2 cellular contexts compared by ENCODE assay signal in the genomic region with DNA sequence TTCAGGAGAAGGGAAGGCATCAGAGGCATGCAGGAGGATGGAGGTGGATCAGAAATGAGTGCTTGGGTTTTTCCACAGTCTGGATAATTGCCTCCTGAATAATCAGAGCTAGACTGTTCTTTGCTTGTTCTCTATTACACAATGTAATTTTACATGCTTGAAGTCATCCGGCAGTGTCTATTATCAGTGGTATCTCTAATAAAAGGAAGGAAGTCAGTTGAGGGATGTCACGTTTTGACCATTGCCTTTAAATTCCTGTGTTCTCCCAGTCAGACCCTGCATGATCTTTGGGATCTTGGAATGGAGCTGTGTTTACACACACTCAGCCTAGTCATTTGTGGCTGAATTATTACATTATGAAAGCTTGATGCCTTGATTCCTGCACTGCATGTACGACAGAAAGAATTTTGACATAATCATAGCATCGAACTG.
A peak's percentile ranks its signal among the peaks of the same experiment; 100 is the strongest.
TF ChIP-seq lines count a peak whose summit lies in the region.

No MANE protein-coding gene starts in this region.

TF ChIP-seq in liver, 16 proteins besides CTCF, POLR2A, EP300 and RAD21 (continued from another document):
- TF ChIP-seq, protein P1, sequence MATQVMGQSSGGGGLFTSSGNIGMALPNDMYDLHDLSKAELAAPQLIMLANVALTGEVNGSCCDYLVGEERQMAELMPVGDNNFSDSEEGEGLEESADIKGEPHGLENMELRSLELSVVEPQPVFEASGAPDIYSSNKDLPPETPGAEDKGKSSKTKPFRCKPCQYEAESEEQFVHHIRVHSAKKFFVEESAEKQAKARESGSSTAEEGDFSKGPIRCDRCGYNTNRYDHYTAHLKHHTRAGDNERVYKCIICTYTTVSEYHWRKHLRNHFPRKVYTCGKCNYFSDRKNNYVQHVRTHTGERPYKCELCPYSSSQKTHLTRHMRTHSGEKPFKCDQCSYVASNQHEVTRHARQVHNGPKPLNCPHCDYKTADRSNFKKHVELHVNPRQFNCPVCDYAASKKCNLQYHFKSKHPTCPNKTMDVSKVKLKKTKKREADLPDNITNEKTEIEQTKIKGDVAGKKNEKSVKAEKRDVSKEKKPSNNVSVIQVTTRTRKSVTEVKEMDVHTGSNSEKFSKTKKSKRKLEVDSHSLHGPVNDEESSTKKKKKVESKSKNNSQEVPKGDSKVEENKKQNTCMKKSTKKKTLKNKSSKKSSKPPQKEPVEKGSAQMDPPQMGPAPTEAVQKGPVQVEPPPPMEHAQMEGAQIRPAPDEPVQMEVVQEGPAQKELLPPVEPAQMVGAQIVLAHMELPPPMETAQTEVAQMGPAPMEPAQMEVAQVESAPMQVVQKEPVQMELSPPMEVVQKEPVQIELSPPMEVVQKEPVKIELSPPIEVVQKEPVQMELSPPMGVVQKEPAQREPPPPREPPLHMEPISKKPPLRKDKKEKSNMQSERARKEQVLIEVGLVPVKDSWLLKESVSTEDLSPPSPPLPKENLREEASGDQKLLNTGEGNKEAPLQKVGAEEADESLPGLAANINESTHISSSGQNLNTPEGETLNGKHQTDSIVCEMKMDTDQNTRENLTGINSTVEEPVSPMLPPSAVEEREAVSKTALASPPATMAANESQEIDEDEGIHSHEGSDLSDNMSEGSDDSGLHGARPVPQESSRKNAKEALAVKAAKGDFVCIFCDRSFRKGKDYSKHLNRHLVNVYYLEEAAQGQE (IDR thresholded peaks at IDR 0.05): no peak
- TF ChIP-seq, protein P2, sequence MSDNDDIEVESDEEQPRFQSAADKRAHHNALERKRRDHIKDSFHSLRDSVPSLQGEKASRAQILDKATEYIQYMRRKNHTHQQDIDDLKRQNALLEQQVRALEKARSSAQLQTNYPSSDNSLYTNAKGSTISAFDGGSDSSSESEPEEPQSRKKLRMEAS (IDR thresholded peaks at IDR 0.05): no peak
- no peak for TF ChIP-seq FOXA2 (IDR thresholded peaks at IDR 0.05)
- TF ChIP-seq, protein P3, sequence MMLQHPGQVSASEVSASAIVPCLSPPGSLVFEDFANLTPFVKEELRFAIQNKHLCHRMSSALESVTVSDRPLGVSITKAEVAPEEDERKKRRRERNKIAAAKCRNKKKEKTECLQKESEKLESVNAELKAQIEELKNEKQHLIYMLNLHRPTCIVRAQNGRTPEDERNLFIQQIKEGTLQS (IDR thresholded peaks at IDR 0.05): no peak
- TF ChIP-seq HNF4A (conservative IDR thresholded peaks at IDR 0.05): no peak
- TF ChIP-seq SP1 (IDR thresholded peaks at IDR 0.05): no peak
- TF ChIP-seq RXRA (IDR thresholded peaks at IDR 0.05): peak in 1 of 2 donors; percentile 7

TF ChIP-seq in HepG2, 621 proteins besides CTCF, POLR2A, EP300 and RAD21 (continued from another document):
- TF ChIP-seq ZNF788 (CRISPR knock-in tag; IDR thresholded peaks at IDR 0.05; ENCODE audit: borderline replicate concordance): no peak
- TF ChIP-seq ZNF891 (CRISPR knock-in tag; IDR thresholded peaks at IDR 0.05): no peak
- no peak for TF ChIP-seq PRPF4 (IDR thresholded peaks at IDR 0.05; ENCODE audit: low read depth, low read length, poor library complexity, severe bottlenecking)
- no peak for TF ChIP-seq SIX4 (CRISPR knock-in tag; IDR thresholded peaks at IDR 0.05)
- TF ChIP-seq, protein P4, sequence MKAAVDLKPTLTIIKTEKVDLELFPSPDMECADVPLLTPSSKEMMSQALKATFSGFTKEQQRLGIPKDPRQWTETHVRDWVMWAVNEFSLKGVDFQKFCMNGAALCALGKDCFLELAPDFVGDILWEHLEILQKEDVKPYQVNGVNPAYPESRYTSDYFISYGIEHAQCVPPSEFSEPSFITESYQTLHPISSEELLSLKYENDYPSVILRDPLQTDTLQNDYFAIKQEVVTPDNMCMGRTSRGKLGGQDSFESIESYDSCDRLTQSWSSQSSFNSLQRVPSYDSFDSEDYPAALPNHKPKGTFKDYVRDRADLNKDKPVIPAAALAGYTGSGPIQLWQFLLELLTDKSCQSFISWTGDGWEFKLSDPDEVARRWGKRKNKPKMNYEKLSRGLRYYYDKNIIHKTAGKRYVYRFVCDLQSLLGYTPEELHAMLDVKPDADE (CRISPR knock-in tag; IDR thresholded peaks at IDR 0.05): no peak
- TF ChIP-seq ZNF720 (CRISPR knock-in tag; IDR thresholded peaks at IDR 0.05): no peak
- TF ChIP-seq SP5 (CRISPR knock-in tag; IDR thresholded peaks at IDR 0.05; ENCODE audit: borderline replicate concordance, low read depth): no peak
- no peak for TF ChIP-seq GATAD1 (CRISPR knock-in tag; IDR thresholded peaks at IDR 0.05)
- no peak for TF ChIP-seq KDM2A (CRISPR knock-in tag; IDR thresholded peaks at IDR 0.05; ENCODE audit: borderline replicate concordance, low read depth)
- TF ChIP-seq, protein P5, sequence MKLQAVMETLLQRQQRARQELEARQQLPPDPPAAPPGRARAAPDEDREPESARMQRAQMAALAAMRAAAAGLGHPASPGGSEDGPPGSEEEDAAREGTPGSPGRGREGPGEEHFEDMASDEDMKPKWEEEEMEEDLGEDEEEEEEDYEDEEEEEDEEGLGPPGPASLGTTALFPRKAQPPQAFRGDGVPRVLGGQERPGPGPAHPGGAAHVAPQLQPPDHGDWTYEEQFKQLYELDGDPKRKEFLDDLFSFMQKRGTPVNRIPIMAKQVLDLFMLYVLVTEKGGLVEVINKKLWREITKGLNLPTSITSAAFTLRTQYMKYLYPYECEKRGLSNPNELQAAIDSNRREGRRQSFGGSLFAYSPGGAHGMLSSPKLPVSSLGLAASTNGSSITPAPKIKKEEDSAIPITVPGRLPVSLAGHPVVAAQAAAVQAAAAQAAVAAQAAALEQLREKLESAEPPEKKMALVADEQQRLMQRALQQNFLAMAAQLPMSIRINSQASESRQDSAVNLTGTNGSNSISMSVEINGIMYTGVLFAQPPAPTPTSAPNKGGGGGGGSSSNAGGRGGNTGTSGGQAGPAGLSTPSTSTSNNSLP (IDR thresholded peaks at IDR 0.05; ENCODE audit: low read depth, low read length): no peak
- no peak for TF ChIP-seq ZNF20 (CRISPR knock-in tag; IDR thresholded peaks at IDR 0.05)
- TF ChIP-seq, protein P6, sequence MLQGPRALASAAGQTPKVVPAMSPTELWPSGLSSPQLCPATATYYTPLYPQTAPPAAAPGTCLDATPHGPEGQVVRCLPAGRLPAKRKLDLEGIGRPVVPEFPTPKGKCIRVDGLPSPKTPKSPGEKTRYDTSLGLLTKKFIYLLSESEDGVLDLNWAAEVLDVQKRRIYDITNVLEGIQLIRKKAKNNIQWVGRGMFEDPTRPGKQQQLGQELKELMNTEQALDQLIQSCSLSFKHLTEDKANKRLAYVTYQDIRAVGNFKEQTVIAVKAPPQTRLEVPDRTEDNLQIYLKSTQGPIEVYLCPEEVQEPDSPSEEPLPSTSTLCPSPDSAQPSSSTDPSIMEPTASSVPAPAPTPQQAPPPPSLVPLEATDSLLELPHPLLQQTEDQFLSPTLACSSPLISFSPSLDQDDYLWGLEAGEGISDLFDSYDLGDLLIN (CRISPR knock-in tag; IDR thresholded peaks at IDR 0.05; ENCODE audit: borderline replicate concordance): no peak
- no peak for TF ChIP-seq PAX8 (CRISPR knock-in tag; IDR thresholded peaks at IDR 0.05; ENCODE audit: borderline replicate concordance)
